ENCODE assay signal across 8 cellular contexts in the genomic region with DNA sequence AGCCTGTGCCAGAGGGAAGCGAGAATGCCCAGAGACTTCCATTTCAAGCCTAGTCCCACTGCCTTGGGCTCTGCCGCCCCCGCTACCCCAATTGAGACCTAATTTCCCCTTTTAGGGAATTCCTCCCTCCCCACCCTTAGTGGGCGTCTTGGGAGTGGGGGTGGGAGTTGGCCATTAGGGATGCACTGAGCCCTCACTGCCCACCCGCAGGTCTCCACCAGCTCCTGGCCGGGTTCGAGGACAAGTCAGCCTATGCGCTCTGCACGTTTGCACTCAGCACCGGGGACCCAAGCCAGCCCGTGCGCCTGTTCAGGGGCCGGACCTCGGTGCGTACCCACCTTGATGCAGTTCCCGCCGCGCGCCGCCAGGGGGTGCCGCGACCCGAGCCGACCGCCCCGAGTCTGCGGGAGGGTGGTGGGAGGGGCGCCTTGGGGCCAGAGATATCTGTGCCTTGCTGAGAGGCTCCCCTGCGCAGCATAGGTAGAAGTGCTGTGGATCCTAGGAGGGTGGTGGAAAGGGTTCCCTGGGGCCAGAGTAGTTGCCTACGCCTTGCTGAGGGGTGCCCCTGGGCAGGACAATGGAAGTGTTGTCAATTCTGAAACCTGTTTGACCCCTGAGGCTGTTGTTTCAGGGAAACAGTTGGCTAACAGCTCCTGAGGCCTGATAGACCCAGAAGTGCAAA. TPM values are rescaled to one million over a fixed set of nuclear protein-coding genes. Genes with fewer than 3 reads are reported as not detected.
A peak's percentile ranks its signal among the peaks of the same experiment; 100 is the strongest.
DNase-seq lines count a peak whose midpoint lies in the region; ATAC-seq, FAIRE-seq and TF ChIP-seq lines count a peak whose summit lies in the region.

No MANE protein-coding gene starts in this region.

- H3K27ac ChIP-seq in VCaP: peak overlapping the region; percentile 18; the same call in 1 of the 2 replicates
- H3K27ac ChIP-seq in left lung: no peak overlapping the region

- intact Hi-C loops in left lung (cut with DNase I): no loop called here

- FAIRE-seq in HTR-8/SVneo (lab: Jason Lieb, UNC): peak; percentile 77

- H3K27me3 ChIP-seq in left lung: no peaks in the 10 kb centered on the region

- peak; percentile 91 for ATAC-seq in left lung
- no peak for ATAC-seq in GM18520 (IDR thresholded peaks at IDR 0.05; ENCODE audit: unreplicated experiment)

- in situ Hi-C loops in T47D (cut with HindIII; ENCODE audit: low pct_unique_long_range_greater_than_20kb, low sequenced_read_pairs): no loop called here

- no peak overlapping the region for H3K4me3 ChIP-seq in left lung

- DNase-seq in NOMO-1 treated with dmso at 0.1 percent for 144 hours (lab: John Stamatoyannopoulos, UW; ENCODE audit: unreplicated experiment): peak; percentile 19
- no peak for DNase-seq in NOMO-1 treated with DMSO at 0.1 percent for 48 hours (lab: John Stamatoyannopoulos, UW; ENCODE audit: unreplicated experiment)
- DNase-seq in HTR-8/SVneo (ENCODE audit: insufficient read length, low spot score): peak; percentile 53
- DNase-seq in T47D (ENCODE audit: low read depth in 1 of 2, low spot score in 1 of 2): peak; percentile 58 to 69
- DNase-seq in left lung: peak; percentile 56 to 95
- DNase-seq in stimulated activated CD8-positive, alpha-beta memory T cell treated with anti-CD3 and anti-CD28 coated beads, Interleukin-12 subunit alpha, Interleukin-12 subunit beta, amount 100 ng/mL, for 4 hours (ENCODE audit: low read depth): peak; percentile 48

- H3K4me1 ChIP-seq in left lung: peaks cover 0 to 9% of the 10 kb centered on the region in 2 donors

- TF ChIP-seq CTCF in VCaP (conservative IDR thresholded peaks at IDR 0.05): peak; percentile 92
- peak; percentile 89 for TF ChIP-seq CTCF in left lung (IDR thresholded peaks at IDR 0.05)

- H3K9me3 ChIP-seq in left lung: no peaks in the 10 kb centered on the region

- peaks cover 0 to 87% of the 10 kb centered on the region in 2 donors for H3K36me3 ChIP-seq in left lung

RNA-seq across cellular contexts. Expression of a gene that starts 9.2 kb away (rescaled TPM):
- 10 to 100 TPM; 45.7 to 48.0 TPM for total RNA-seq in left lung

RNA-seq across cellular contexts. Expression of a gene that starts 14.0 kb away (rescaled TPM):
- total RNA-seq in left lung: 100 to 1,000 TPM in 1 of 2 donors, 10 to 100 TPM in 1; 83.9 to 107 TPM

RNA-seq across cellular contexts. Expression of a gene that starts 20.5 kb away (rescaled TPM):
- total RNA-seq in left lung: 1 to 10 TPM; 3.5 to 4.8 TPM

RNA-seq across cellular contexts. Expression of a gene that starts 45.1 kb away (rescaled TPM):
- total RNA-seq in left lung: 10 to 100 TPM; 12.3 to 21.0 TPM

RNA-seq across cellular contexts. Expression of a gene that starts 58.8 kb away (rescaled TPM):
- 10 to 100 TPM; 17.3 to 19.0 TPM for total RNA-seq in left lung
